In genomic region chr17:68205251-68205807, GRCh38 we compare ENCODE assay signal across 8 cellular contexts. TPM values are rescaled to one million over a fixed set of nuclear protein-coding genes. Genes with fewer than 3 reads are reported as not detected.
A peak's percentile ranks its signal among the peaks of the same experiment; 100 is the strongest.
DNase-seq lines count a peak whose midpoint lies in the region; ATAC-seq lines count a peak whose summit lies in the region.

No MANE protein-coding gene starts in this region.

- POLR2A ChIA-PET in naive thymus-derived CD8-positive, alpha-beta T cell (lab: Charles Lee): interaction anchor here (0.6 to 14.4 kb wide), 21 partner anchors 9 to 255 kb away, joined by 3 to 224 read pairs (median 6); partner anchors contain the start of genes AMZ2, ARSG, SLC16A6 and WIPI1

- H3K27me3 Mint-ChIP-seq in naive thymus-derived CD8-positive, alpha-beta T cell: no peaks in the 10 kb centered on the region

- no peaks in the 10 kb centered on the region for H3K9me3 Mint-ChIP-seq in naive thymus-derived CD8-positive, alpha-beta T cell

- H3K4me3 Mint-ChIP-seq in naive thymus-derived CD8-positive, alpha-beta T cell: peak overlapping the region; percentile 78 to 95 (median 87)

- peak; percentile 77 for ATAC-seq in GM21526 (IDR thresholded peaks at IDR 0.05; ENCODE audit: low FRiP score, unreplicated experiment)
- peak; percentile 80 to 81 for ATAC-seq in naive thymus-derived CD8-positive, alpha-beta T cell

- H3K36me3 Mint-ChIP-seq in naive thymus-derived CD8-positive, alpha-beta T cell: peaks cover 5 to 17% (median 11%) of the 10 kb centered on the region in 3 donors

- peaks cover 11 to 43% (median 22%) of the 10 kb centered on the region in 4 donors for H3K4me1 Mint-ChIP-seq in naive thymus-derived CD8-positive, alpha-beta T cell

- peak overlapping the region; percentile 43 to 97 (median 91) for H3K27ac Mint-ChIP-seq in naive thymus-derived CD8-positive, alpha-beta T cell

- DNase-seq in DMS53 (lab: John Stamatoyannopoulos, UW) (peak; percentile 93), HuH-7 (ENCODE audit: low spot score) (peak; percentile 95), OCI-M1 (lab: John Stamatoyannopoulos, UW) (peak; percentile 86), fibroblast of gingiva (ENCODE audit: low read depth) (peak; percentile 82)
- DNase-seq in activated T-cell treated with anti-CD3 and anti-CD28 coated beads, Interleukin-2, amount 50 U/mL, for 48 hours: peak; percentile 95 to 96
- peak; percentile 81 to 95 (median 92) for DNase-seq in naive thymus-derived CD8-positive, alpha-beta T cell
- peak; percentile 78 to 89 (median 85) for DNase-seq in stimulated activated naive CD4-positive, alpha-beta T cell (lab: John Stamatoyannopoulos, UW)

RNA-seq across cellular contexts. Expression of gene AMZ2, which starts 42.5 kb away (rescaled TPM):
- total RNA-seq in naive thymus-derived CD8-positive, alpha-beta T cell: 10 to 100 TPM; 72.4 to 72.7 TPM
- polyA plus RNA-seq in naive thymus-derived CD8-positive, alpha-beta T cell: 100 to 1,000 TPM in 1 of 3 donors, 10 to 100 TPM in 2; 89.0 to 125 (median 94.6) TPM

Comparison
In these comparisons a context has a peak if more than half of its experiments do, and no peak if none do; other contexts are left out.
1. Peak in every context shown above with its lines: DNase-seq and ATAC-seq.